Comparison of ENCODE assay signal across 25 cellular contexts in the genomic region with DNA sequence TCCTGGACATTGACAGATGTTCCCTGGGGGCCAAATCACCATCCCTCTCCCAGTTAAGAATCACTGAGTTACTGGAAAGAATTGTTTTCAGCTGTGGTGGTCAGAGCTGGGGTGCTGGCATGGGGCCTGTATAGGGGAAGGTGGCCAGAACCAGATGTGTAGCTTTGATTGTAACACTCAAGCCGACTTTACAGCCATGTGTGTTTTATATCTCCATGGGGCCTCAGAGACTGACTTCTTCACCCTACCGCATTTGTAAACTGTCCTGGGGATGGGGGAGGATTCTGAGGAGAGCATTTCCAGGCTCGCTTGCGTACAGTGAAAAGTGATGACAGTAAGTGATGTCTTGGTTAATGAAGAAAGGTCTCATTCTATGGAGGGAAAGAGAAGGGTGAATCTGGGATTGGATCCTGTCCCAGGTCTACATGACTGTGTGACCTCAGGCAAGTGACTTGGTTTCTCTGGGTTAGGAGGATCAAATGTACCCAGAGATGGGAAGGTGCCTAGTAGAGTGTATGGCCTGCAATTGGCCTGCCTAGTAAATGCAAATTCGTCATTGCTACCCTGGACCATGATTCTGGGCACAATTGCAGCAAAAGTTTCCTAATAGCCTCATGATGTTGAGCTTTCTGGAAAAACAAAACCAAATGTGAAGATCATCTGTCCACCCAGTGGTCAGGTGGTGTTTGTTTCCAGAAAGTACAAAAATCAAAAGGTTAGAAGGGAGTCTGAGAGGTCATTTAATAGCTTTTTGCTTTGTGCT. TPM values are rescaled to one million over a fixed set of nuclear protein-coding genes. Genes with fewer than 3 reads are reported as not detected.
DNase-seq lines count a peak whose midpoint lies in the region; ATAC-seq, FAIRE-seq and TF ChIP-seq lines count a peak whose summit lies in the region.
"Had no signal": no experiment of that assay in that cellular context is flagged by ENCODE, and none has a peak within 500 bp of the region (broad histone marks: within the 10 kb centered on the region; RNA-seq: fewer than 3 reads in every experiment).

No MANE protein-coding gene starts in this region.

- no peaks in the 10 kb centered on the region for H3K9me3 ChIP-seq in astrocyte (ENCODE audit: insufficient read depth, low read depth, low read length)
- H3K9me3 ChIP-seq in endodermal cell (ENCODE audit: control insufficient read depth, low read length), result no peaks in the 10 kb centered on the region
- H3K9me3 ChIP-seq: ascending aorta, tibial artery had no signal

- H3K27me3 ChIP-seq in astrocyte (ENCODE audit: insufficient read depth, low read length), result no peaks in the 10 kb centered on the region
- no peaks in the 10 kb centered on the region for H3K27me3 ChIP-seq in endodermal cell (ENCODE audit: control insufficient read depth, insufficient read depth, low read length, poor library complexity, severe bottlenecking)
- H3K27me3 ChIP-seq: ascending aorta had no signal

- H3K9me3 Mint-ChIP-seq in astrocyte (ENCODE audit: unreplicated experiment), result peaks cover 2% of the 10 kb centered on the region
- H3K9me3 Mint-ChIP-seq in progenitor cell of endocrine pancreas (ENCODE audit: low read depth), result peaks cover 3% of the 10 kb centered on the region
- H3K9me3 Mint-ChIP-seq in endodermal cell, result peaks cover 2% of the 10 kb centered on the region
- H3K9me3 Mint-ChIP-seq: activated naive CD4-positive, alpha-beta T cell treated with anti-CD3 and anti-CD28 coated beads for 36 hours; CD4-positive, alpha-beta memory T cell; stimulated activated effector memory CD8-positive, alpha-beta T cell treated with anti-CD3 and anti-CD28 coated beads, Interleukin-12 subunit alpha, Interleukin-12 subunit beta, amount 100 ng/mL, for 72 hours had no signal

- H3K4me3 Mint-ChIP-seq in astrocyte (ENCODE audit: unreplicated experiment) (no peak overlapping the region), progenitor cell of endocrine pancreas (ENCODE audit: low read depth) (no peak overlapping the region), endodermal cell (no peak overlapping the region)
- H3K4me3 Mint-ChIP-seq: activated naive CD4-positive, alpha-beta T cell treated with anti-CD3 and anti-CD28 coated beads for 36 hours; CD4-positive, alpha-beta memory T cell; GM23338; stimulated activated effector memory CD8-positive, alpha-beta T cell treated with anti-CD3 and anti-CD28 coated beads, Interleukin-12 subunit alpha, Interleukin-12 subunit beta, amount 100 ng/mL, for 72 hours had no signal

- no peak overlapping the region for H3K4me2 ChIP-seq in astrocyte (ENCODE audit: low read length)
- H3K4me2 ChIP-seq: GM23338 had no signal

- H3K27ac ChIP-seq in astrocyte (ENCODE audit: low read depth, low read length), result no peak overlapping the region
- no peak overlapping the region for H3K27ac ChIP-seq in endodermal cell (ENCODE audit: low read depth, low read length)
- H3K27ac ChIP-seq: ascending aorta, tibial artery, WERI-Rb-1 had no signal

- WGBS in endodermal cell (ENCODE audit: insufficient coverage in 1 of 2, insufficient read length in 1 of 2), 2 experiments, result 94 to 98% methylated on average over 4 to 5 of the region's 5 CpGs

- H3K9ac ChIP-seq in astrocyte (ENCODE audit: low read length) (no peak overlapping the region), endodermal cell (ENCODE audit: extremely low read depth, low read length, poor library complexity, severe bottlenecking) (no peak overlapping the region)

- no peaks in the 10 kb centered on the region for H3K36me3 ChIP-seq in astrocyte (ENCODE audit: insufficient read depth, low read length)
- H3K36me3 ChIP-seq in endodermal cell (ENCODE audit: control insufficient read depth, insufficient read depth, low read length), result no peaks in the 10 kb centered on the region
- H3K36me3 ChIP-seq: ascending aorta, tibial artery, WERI-Rb-1 had no signal

- no peak for FAIRE-seq in astrocyte (lab: Jason Lieb, UNC)

- TF ChIP-seq CTCF in astrocyte (IDR thresholded peaks at IDR 0.05; ENCODE audit: insufficient read depth, low read depth, low read length), result no peak
- no peak for TF ChIP-seq CTCF in progenitor cell of endocrine pancreas (IDR thresholded peaks at IDR 0.05; ENCODE audit: unreplicated experiment)
- TF ChIP-seq CTCF in endodermal cell (conservative IDR thresholded peaks at IDR 0.05), result no peak

- no peak for TF ChIP-seq POLR2A in GM18505 (IDR thresholded peaks at IDR 0.05; ENCODE audit: borderline replicate concordance, extremely low read depth, insufficient read depth, insufficient read length)

- H3K27ac Mint-ChIP-seq in astrocyte (ENCODE audit: unreplicated experiment) (no peak overlapping the region), progenitor cell of endocrine pancreas (peak overlapping the region; percentile 30), endodermal cell (no peak overlapping the region)
- H3K27ac Mint-ChIP-seq: activated naive CD4-positive, alpha-beta T cell treated with anti-CD3 and anti-CD28 coated beads for 36 hours; GM23338; stimulated activated effector memory CD8-positive, alpha-beta T cell treated with anti-CD3 and anti-CD28 coated beads, Interleukin-12 subunit alpha, Interleukin-12 subunit beta, amount 100 ng/mL, for 72 hours had no signal

- H3K4me1 Mint-ChIP-seq in astrocyte (ENCODE audit: low read depth, unreplicated experiment) (no peaks in the 10 kb centered on the region), progenitor cell of endocrine pancreas (ENCODE audit: low read depth) (no peaks in the 10 kb centered on the region), endodermal cell (peaks cover 4% of the 10 kb centered on the region)
- H3K4me1 Mint-ChIP-seq: CD4-positive, alpha-beta memory T cell had no signal

- ATAC-seq in GM18870 (IDR thresholded peaks at IDR 0.05; ENCODE audit: unreplicated experiment), result no peak
- ATAC-seq in HG03565 (IDR thresholded peaks at IDR 0.05; ENCODE audit: unreplicated experiment), result no peak
- no peak for ATAC-seq in GM18505 (IDR thresholded peaks at IDR 0.05; ENCODE audit: unreplicated experiment)
- ATAC-seq: GM23338; Right ventricle myocardium inferior; stimulated activated effector memory CD8-positive, alpha-beta T cell treated with anti-CD3 and anti-CD28 coated beads, Interleukin-12 subunit alpha, Interleukin-12 subunit beta, amount 100 ng/mL, for 72 hours had no signal

- no peaks in the 10 kb centered on the region for H3K79me2 ChIP-seq in astrocyte (ENCODE audit: insufficient read depth, low read length)

- peak; percentile 38 for DNase-seq in GM04504 (ENCODE audit: low read depth)
- DNase-seq in astrocyte (ENCODE audit: low read depth), result peak; percentile 8
- DNase-seq in fibroblast of the conjunctiva (ENCODE audit: low read depth), result peak; percentile 81
- DNase-seq in progenitor cell of endocrine pancreas (ENCODE audit: low spot score, unreplicated experiment), result no peak
- no peak for DNase-seq in endodermal cell
- DNase-seq: ACHN; activated CD4-positive, alpha-beta T cell treated with anti-CD3 and anti-CD28 coated beads, Interleukin-2, amount 50 U/mL, for 48 hours; activated naive CD4-positive, alpha-beta T cell treated with anti-CD3 and anti-CD28 coated beads for 36 hours; CD4-positive, alpha-beta memory T cell; cortex of kidney; DMS79 treated with DMSO at 0.1 percent for 48 hours; hypothalamus; NCI-H187 treated with DMSO at 0.1 percent for 48 hours; NCI-H446; stimulated activated CD4-positive, alpha-beta T cell treated with anti-CD3 and anti-CD28 coated beads, Interleukin-15, amount 100 ng/mL, for 24 hours; tibial artery; WERI-Rb-1 had no signal

- no peaks in the 10 kb centered on the region for H3K4me1 ChIP-seq in astrocyte (ENCODE audit: insufficient read depth, low read length)
- H3K4me1 ChIP-seq in endodermal cell (ENCODE audit: control insufficient read depth, insufficient read depth, low read length), result no peaks in the 10 kb centered on the region
- H3K4me1 ChIP-seq: ascending aorta, tibial artery had no signal

- no peaks in the 10 kb centered on the region for H4K20me1 ChIP-seq in astrocyte (ENCODE audit: insufficient read depth, low read length)

- no peak overlapping the region for H2AFZ ChIP-seq in astrocyte (ENCODE audit: low read depth, low read length)
- H2AFZ ChIP-seq: GM23338 had no signal

- H3K4me3 ChIP-seq in astrocyte (ENCODE audit: insufficient read depth, low read depth, low read length), result no peak overlapping the region
- no peak overlapping the region for H3K4me3 ChIP-seq in endodermal cell (ENCODE audit: low read length)
- H3K4me3 ChIP-seq: ascending aorta, GM23338, tibial artery had no signal

- H3K27me3 Mint-ChIP-seq in astrocyte (ENCODE audit: low read depth, unreplicated experiment) (peaks cover 13% of the 10 kb centered on the region), progenitor cell of endocrine pancreas (peaks cover 12% of the 10 kb centered on the region), endodermal cell (ENCODE audit: insufficient read depth) (peaks cover under 1% of the 10 kb centered on the region)

- H3K36me3 Mint-ChIP-seq in astrocyte (ENCODE audit: low read depth, unreplicated experiment), result no peaks in the 10 kb centered on the region
- H3K36me3 Mint-ChIP-seq in progenitor cell of endocrine pancreas (ENCODE audit: insufficient read depth), result no peaks in the 10 kb centered on the region
- H3K36me3 Mint-ChIP-seq in endodermal cell (ENCODE audit: low read depth), result no peaks in the 10 kb centered on the region
- H3K36me3 Mint-ChIP-seq: CD4-positive, alpha-beta memory T cell; stimulated activated effector memory CD8-positive, alpha-beta T cell treated with anti-CD3 and anti-CD28 coated beads, Interleukin-12 subunit alpha, Interleukin-12 subunit beta, amount 100 ng/mL, for 72 hours had no signal

RNA-seq across cellular contexts. Expression of gene RCC2, which starts 49.7 kb away (rescaled TPM):
- total RNA-seq in astrocyte, result 97.4 and 103 TPM in 2 replicates
- total RNA-seq in progenitor cell of endocrine pancreas, result 193 and 196 TPM in 2 replicates
- total RNA-seq in endodermal cell, result 100 to 1,000 TPM; 240 to 325 TPM
- polyA plus RNA-seq in endodermal cell (2013, experiment 1 of 2), result 136 TPM
- polyA plus RNA-seq in endodermal cell (2013, experiment 2 of 2), result 129 TPM

RNA-seq across cellular contexts. Expression of gene ARHGEF10L, which starts 50.3 kb away (rescaled TPM):
- total RNA-seq in astrocyte (14.2 and 15.7 TPM in 2 replicates), progenitor cell of endocrine pancreas (28.0 and 31.3 TPM in 2 replicates), endodermal cell (10 to 100 TPM in 1 of 2 donors, 1 to 10 TPM in 1; 5.2 to 10.5 TPM)
- polyA plus RNA-seq in endodermal cell (2013, experiment 1 of 2), result 27.7 TPM
- 26.5 TPM for polyA plus RNA-seq in endodermal cell (2013, experiment 2 of 2)
- total RNA-seq: activated naive CD4-positive, alpha-beta T cell treated with anti-CD3 and anti-CD28 coated beads for 36 hours; T-helper 1 cell treated with Interleukin-12 subunit alpha and Interleukin-12 subunit beta and Interleukin-4 antibody, amounts not matched to agents 30 ng/mL and 1 ng/mL, for 36 hours had no signal
- polyA plus RNA-seq: CD4-positive, alpha-beta memory T cell had no signal

Comparison
In these comparisons a context has a peak if more than half of its experiments do, and no peak if none do; other contexts are left out.
1. DNase-seq: peak in GM04504 (single experiment), astrocyte (single experiment) and fibroblast of the conjunctiva (single experiment); none in progenitor cell of endocrine pancreas (single experiment) and endodermal cell (single experiment).